In genomic region chr6:33957391-33958207, GRCh38 we compare ENCODE assay signal across 16 cellular contexts.
DNase-seq lines count a peak whose midpoint lies in the region; ATAC-seq and TF ChIP-seq lines count a peak whose summit lies in the region.
"Had no signal": no experiment of that assay in that cellular context is flagged by ENCODE, and none has a peak within 500 bp of the region (broad histone marks: within the 10 kb centered on the region; RNA-seq: fewer than 3 reads in every experiment).

No MANE protein-coding gene starts in this region.

- H3K9me3 ChIP-seq in A673 (ENCODE audit: low read depth, low read length, poor library complexity, severe bottlenecking): no peaks in the 10 kb centered on the region
- H3K9me3 ChIP-seq in CD4-positive, CD25-positive, alpha-beta regulatory T cell (ENCODE audit: control insufficient read depth in 2 of 2, low read length in 2 of 2): no peaks in the 10 kb centered on the region
- H3K9me3 ChIP-seq in WERI-Rb-1 (ENCODE audit: severe bottlenecking): no peaks in the 10 kb centered on the region
- no peaks in the 10 kb centered on the region for H3K9me3 ChIP-seq in neural cell (ENCODE audit: low read length)
- H3K9me3 ChIP-seq in uterus: no peaks in the 10 kb centered on the region
- H3K9me3 ChIP-seq: BE2C had no signal

- H3K27ac Mint-ChIP-seq in CD4-positive, CD25-positive, alpha-beta regulatory T cell: peak overlapping the region in 2 of 3 donors; percentile 62 to 67
- H3K27ac Mint-ChIP-seq: CD8-positive, alpha-beta T cell had no signal

- peak; percentile 51 for TF ChIP-seq RAD21 in neural cell (conservative IDR thresholded peaks at IDR 0.05)

- no peaks in the 10 kb centered on the region for H3K9me3 Mint-ChIP-seq in CD4-positive, CD25-positive, alpha-beta regulatory T cell
- H3K9me3 Mint-ChIP-seq: CD8-positive, alpha-beta T cell had no signal

- no peak overlapping the region for H3K27ac ChIP-seq in A673 (ENCODE audit: low read depth, low read length, poor library complexity, severe bottlenecking)
- no peak overlapping the region for H3K27ac ChIP-seq in CD4-positive, CD25-positive, alpha-beta regulatory T cell (ENCODE audit: insufficient read depth, low read length, poor library complexity, severe bottlenecking)
- peak overlapping the region; percentile 51 for H3K27ac ChIP-seq in WERI-Rb-1
- H3K27ac ChIP-seq in neural cell (ENCODE audit: low read length): peak overlapping the region; percentile 68
- no peak overlapping the region for H3K27ac ChIP-seq in uterus
- H3K27ac ChIP-seq: GM23248 had no signal

- intact Hi-C loops in A673 (cut with micrococcal nuclease; ENCODE audit: unreplicated experiment) (loop anchor here (1.0 kb wide), 1 partner anchor 70 kb away; no protein-coding TSS in a partner anchor), uterus (cut with DNase I; ENCODE audit: low total_unique reads) (no loop called here)

- H3K36me3 Mint-ChIP-seq in CD4-positive, CD25-positive, alpha-beta regulatory T cell: no peaks in the 10 kb centered on the region
- H3K36me3 Mint-ChIP-seq: CD8-positive, alpha-beta T cell had no signal

- no peak overlapping the region for H3K4me3 Mint-ChIP-seq in CD4-positive, CD25-positive, alpha-beta regulatory T cell
- H3K4me3 Mint-ChIP-seq: CD8-positive, alpha-beta T cell had no signal

- peaks cover 0 to 2% (median 0%) of the 10 kb centered on the region in 4 donors for H3K4me1 Mint-ChIP-seq in CD4-positive, CD25-positive, alpha-beta regulatory T cell

- no peaks in the 10 kb centered on the region for H3K27me3 ChIP-seq in A673 (replicated peaks; ENCODE audit: insufficient read depth, low read depth, low read length, poor library complexity)
- no peaks in the 10 kb centered on the region for H3K27me3 ChIP-seq in CD4-positive, CD25-positive, alpha-beta regulatory T cell (ENCODE audit: control insufficient read depth, insufficient read depth, low read length)
- H3K27me3 ChIP-seq in WERI-Rb-1 (ENCODE audit: insufficient read depth, low read depth, severe bottlenecking): no peaks in the 10 kb centered on the region
- H3K27me3 ChIP-seq in neural cell (ENCODE audit: insufficient read depth, low read depth, low read length): no peaks in the 10 kb centered on the region
- H3K27me3 ChIP-seq in uterus: no peaks in the 10 kb centered on the region
- H3K27me3 ChIP-seq: BE2C had no signal

- H3K9me2 ChIP-seq in neural cell (ENCODE audit: insufficient read depth, low read length): no peaks in the 10 kb centered on the region

- no TSS peak for BruUV-seq in A673 (replicated peaks; lab: Mats Ljungman, UMichigan)

- CTCF ChIA-PET in A673 (lab: Charles Lee): interaction anchor here (0.7 kb wide), 1 partner anchor 11 kb away, joined by 4 read pairs; no protein-coding TSS in a partner anchor

- TF ChIP-seq POLR2A in uterus (IDR thresholded peaks at IDR 0.05): no peak

- H3K4me2 ChIP-seq in neural cell (ENCODE audit: low read length): no peak overlapping the region

- H3K4me3 ChIP-seq in A673 (ENCODE audit: low read depth, low read length, poor library complexity, severe bottlenecking): no peak overlapping the region
- no peak overlapping the region for H3K4me3 ChIP-seq in CD4-positive, CD25-positive, alpha-beta regulatory T cell (ENCODE audit: low read depth, low read length)
- H3K4me3 ChIP-seq in WERI-Rb-1 (ENCODE audit: low read depth, low read length): no peak overlapping the region
- H3K4me3 ChIP-seq in neural cell (ENCODE audit: low read length): peak overlapping the region; percentile 42
- no peak overlapping the region for H3K4me3 ChIP-seq in uterus
- H3K4me3 ChIP-seq: GM23248 had no signal

- no peaks in the 10 kb centered on the region for H3K36me3 ChIP-seq in A673 (ENCODE audit: insufficient read depth, low read length, poor library complexity, severe bottlenecking)
- H3K36me3 ChIP-seq in CD4-positive, CD25-positive, alpha-beta regulatory T cell (ENCODE audit: control insufficient read depth, insufficient read depth, low read length): no peaks in the 10 kb centered on the region
- H3K36me3 ChIP-seq in WERI-Rb-1: no peaks in the 10 kb centered on the region
- no peaks in the 10 kb centered on the region for H3K36me3 ChIP-seq in neural cell (ENCODE audit: insufficient read depth, low read length)
- no peaks in the 10 kb centered on the region for H3K36me3 ChIP-seq in uterus
- H3K36me3 ChIP-seq: BE2C had no signal

- H3K27me3 Mint-ChIP-seq in CD4-positive, CD25-positive, alpha-beta regulatory T cell: peaks cover 9% of the 10 kb centered on the region

- H2AFZ ChIP-seq in neural cell (ENCODE audit: low read depth, low read length): no peak overlapping the region
- H2AFZ ChIP-seq: GM23248 had no signal

- no peak for TF ChIP-seq EP300 in neural cell (conservative IDR thresholded peaks at IDR 0.05; ENCODE audit: poor library complexity, severe bottlenecking)

- H3K4me1 ChIP-seq in A673 (ENCODE audit: insufficient read depth, low read length, poor library complexity, severe bottlenecking) (peaks cover 20% of the 10 kb centered on the region), uterus (no peaks in the 10 kb centered on the region)
- H3K4me1 ChIP-seq in CD4-positive, CD25-positive, alpha-beta regulatory T cell (ENCODE audit: control insufficient read depth, insufficient read depth, low read length, poor library complexity, severe bottlenecking): no peaks in the 10 kb centered on the region
- H3K4me1 ChIP-seq: BE2C had no signal

- no peaks in the 10 kb centered on the region for H3F3A ChIP-seq in neural cell (ENCODE audit: insufficient read depth, low read length, poor library complexity, severe bottlenecking)

- no peaks in the 10 kb centered on the region for H4K20me1 ChIP-seq in neural cell (ENCODE audit: insufficient read depth)

- H3K9ac ChIP-seq in neural cell (ENCODE audit: low read length): peak overlapping the region; percentile 48
- H3K9ac ChIP-seq: GM23248 had no signal

- POLR2A ChIA-PET in A673 (lab: Charles Lee; ENCODE audit: low non-redundant PET): no interaction called here

- no peak for ATAC-seq in CD4-positive, CD25-positive, alpha-beta regulatory T cell (ENCODE audit: low read depth in 2 of 2)
- no peak for ATAC-seq in HG03280 (IDR thresholded peaks at IDR 0.05; ENCODE audit: unreplicated experiment)
- ATAC-seq: CD8-positive, alpha-beta T cell had no signal

- H3K79me2 ChIP-seq in neural cell (replicated peaks; ENCODE audit: insufficient read depth, low read length): no peaks in the 10 kb centered on the region

- DNase-seq in A673 (ENCODE audit: low spot score) (peak; percentile 63), WERI-Rb-1 (peak; percentile 47), uterus (no peak), Ammon's horn (ENCODE audit: low spot score) (no peak)
- no peak for DNase-seq in CD4-positive, CD25-positive, alpha-beta regulatory T cell
- no peak for DNase-seq in activated CD4-positive, CD25-positive, alpha-beta regulatory T cell treated with anti-CD3 and anti-CD28 coated beads, Interleukin-2, amount 50 U/mL, for 72 hours
- DNase-seq: Calu3, KG1, MV-4-11, SW 1271, T-helper 2 cell had no signal

- TF ChIP-seq CTCF in A673 (conservative IDR thresholded peaks at IDR 0.05; ENCODE audit: low read depth, low read length) (no peak), WERI-Rb-1 (IDR thresholded peaks at IDR 0.05; ENCODE audit: low read depth, low read length) (no peak), neural cell (IDR thresholded peaks at IDR 0.05; ENCODE audit: poor library complexity, severe bottlenecking) (no peak), uterus (IDR thresholded peaks at IDR 0.05) (no peak)

TF ChIP-seq in neural cell, 6 proteins besides CTCF, POLR2A, EP300 and RAD21:
- TF ChIP-seq MXI1 (conservative IDR thresholded peaks at IDR 0.05; ENCODE audit: poor library complexity, severe bottlenecking) (no peak), SMC3 (conservative IDR thresholded peaks at IDR 0.05; ENCODE audit: poor library complexity) (peak; percentile 58)

Comparison
In these comparisons a context has a peak if more than half of its experiments do, and no peak if none do; other contexts are left out.
1. DNase-seq: peak in A673 (single experiment) and WERI-Rb-1 (single experiment); none in CD4-positive, CD25-positive, alpha-beta regulatory T cell (0 of 3), uterus (0 of 2), activated CD4-positive, CD25-positive, alpha-beta regulatory T cell treated with anti-CD3 and anti-CD28 coated beads, Interleukin-2, amount 50 U/mL, for 72 hours (single experiment) and Ammon's horn (single experiment).
2. H3K27ac ChIP-seq: peak in WERI-Rb-1 (single experiment) and neural cell (single experiment); none in A673 (single experiment), CD4-positive, CD25-positive, alpha-beta regulatory T cell (single experiment) and uterus (0 of 2).